In genomic region chr7:137664846-137665245, GRCh38 we compare ENCODE assay signal across 19 cellular contexts.
"Had no signal": no experiment of that assay in that cellular context is flagged by ENCODE, and none has a peak within 500 bp of the region (broad histone marks: within the 10 kb centered on the region; RNA-seq: fewer than 3 reads in every experiment).

No MANE protein-coding gene starts in this region.

- H3K27me3 ChIP-seq: adrenal gland, body of pancreas, sigmoid colon had no signal

- ATAC-seq: body of pancreas; left lobe of liver; mucosa of descending colon; naive thymus-derived CD4-positive, alpha-beta T cell had no signal

- H3K36me3 Mint-ChIP-seq: naive thymus-derived CD4-positive, alpha-beta T cell had no signal

- H3K9ac ChIP-seq: parathyroid adenoma had no signal

- H3K27ac ChIP-seq: adrenal gland, body of pancreas, parathyroid adenoma, sigmoid colon, thoracic aorta, VCaP had no signal

- H3K4me3 ChIP-seq: adrenal gland, body of pancreas, mucosa of descending colon, sigmoid colon, thoracic aorta had no signal

- H3K27ac Mint-ChIP-seq: naive thymus-derived CD4-positive, alpha-beta T cell had no signal

- H3K4me3 Mint-ChIP-seq: naive thymus-derived CD4-positive, alpha-beta T cell had no signal

- H3K36me3 ChIP-seq: adrenal gland, sigmoid colon, thoracic aorta had no signal

- H3K79me2 ChIP-seq: parathyroid adenoma had no signal

- H3K4me1 ChIP-seq: adrenal gland, body of pancreas, parathyroid adenoma had no signal

- H3K9me3 ChIP-seq: adrenal gland, body of pancreas, mucosa of descending colon, sigmoid colon, thoracic aorta had no signal

- H2AFZ ChIP-seq: parathyroid adenoma had no signal

- DNase-seq: activated CD4-positive, alpha-beta T cell treated with anti-CD3 and anti-CD28 coated beads for 1 hour; activated CD4-positive, alpha-beta T cell treated with anti-CD3 and anti-CD28 coated beads, Interleukin-2, amount 50 U/mL, for 4 hours; activated naive CD4-positive, alpha-beta T cell; activated T-cell treated with anti-CD3 and anti-CD28 coated beads for 4 hours; adrenal gland; body of pancreas; caudate nucleus; cortex of kidney; effector memory CD4-positive, alpha-beta T cell; foreskin melanocyte; head of caudate nucleus; mucosa of descending colon; naive thymus-derived CD4-positive, alpha-beta T cell; sigmoid colon; stimulated activated CD4-positive, alpha-beta T cell treated with anti-CD3 and anti-CD28 coated beads, Interleukin-1b, Interleukin-23, amount 100 ng/mL, for 48 hours had no signal

- H3K9me3 Mint-ChIP-seq: naive thymus-derived CD4-positive, alpha-beta T cell had no signal

- H3K4me1 Mint-ChIP-seq: naive thymus-derived CD4-positive, alpha-beta T cell had no signal
